In the genomic region with DNA sequence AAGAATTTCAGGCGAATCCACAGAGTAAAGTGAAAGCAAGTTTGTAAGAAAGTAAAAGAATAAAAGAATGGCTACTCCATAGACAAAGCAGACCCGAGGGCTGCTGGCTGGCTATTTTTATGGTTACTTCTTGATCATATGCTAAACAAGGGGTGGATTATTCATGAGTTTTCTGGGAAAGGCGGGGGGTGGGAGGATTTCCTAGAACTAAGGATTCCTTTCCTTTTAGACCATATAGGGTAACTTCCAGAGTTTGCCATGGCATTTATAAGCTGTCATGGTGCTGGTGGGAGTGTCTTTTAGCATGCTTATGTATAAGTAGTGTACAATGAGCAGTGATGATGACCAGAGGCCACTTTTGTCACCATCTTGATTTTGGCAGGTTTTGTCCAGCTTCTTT, we compare ENCODE assay signal across 17 cellular contexts. TPM values are rescaled to one million over a fixed set of nuclear protein-coding genes. Genes with fewer than 3 reads are reported as not detected.
A peak's percentile ranks its signal among the peaks of the same experiment; 100 is the strongest.
DNase-seq lines count a peak whose midpoint lies in the region; ATAC-seq and TF ChIP-seq lines count a peak whose summit lies in the region.
"Had no signal": no experiment of that assay in that cellular context is flagged by ENCODE, and none has a peak within 500 bp of the region (broad histone marks: within the 10 kb centered on the region; RNA-seq: fewer than 3 reads in every experiment).

No MANE protein-coding gene starts in this region.

- no peak overlapping the region for H3K4me3 Mint-ChIP-seq in activated T-helper 1 cell treated with anti-CD3 and anti-CD28 coated beads, Interleukin-12 subunit alpha, Interleukin-12 subunit beta, Interleukin-2, Interleukin-4 antibody, amounts not matched to agents 30 ng/mL and 10 ng/mL and 1 ng/mL, durations not matched to agents 14 hours and 24 hours and 36 hours
- no peak overlapping the region for H3K4me3 Mint-ChIP-seq in activated CD8-positive, alpha-beta T cell treated with anti-CD3 and anti-CD28 coated beads for 36 hours
- H3K4me3 Mint-ChIP-seq: CD8-positive, alpha-beta T cell; central memory CD8-positive, alpha-beta T cell; natural killer cell treated with Interleukin-12 subunit alpha and Interleukin-12 subunit beta and Interleukin-15 and Interleukin-18, amount 100 ng/mL, for 72 hours had no signal

- no peak overlapping the region for H3K27ac Mint-ChIP-seq in activated T-helper 1 cell treated with anti-CD3 and anti-CD28 coated beads, Interleukin-12 subunit alpha, Interleukin-12 subunit beta, Interleukin-2, Interleukin-4 antibody, amounts not matched to agents 30 ng/mL and 10 ng/mL and 1 ng/mL, durations not matched to agents 14 hours and 24 hours and 36 hours
- H3K27ac Mint-ChIP-seq in activated CD8-positive, alpha-beta T cell treated with anti-CD3 and anti-CD28 coated beads for 36 hours: no peak overlapping the region
- H3K27ac Mint-ChIP-seq: CD8-positive, alpha-beta T cell; natural killer cell treated with Interleukin-12 subunit alpha and Interleukin-12 subunit beta and Interleukin-15 and Interleukin-18, amount 100 ng/mL, for 72 hours had no signal

- H3K27me3 ChIP-seq in ascending aorta: no peaks in the 10 kb centered on the region
- H3K27me3 ChIP-seq: right atrium auricular region had no signal

- intact Hi-C loops in ascending aorta (cut with DNase I): loop anchor here (10.0 kb wide), 1 partner anchor 472 kb away; a partner anchor contains a TSS
- intact Hi-C loops in activated T-helper 1 cell treated with anti-CD3 and anti-CD28 coated beads, Interleukin-12 subunit alpha, Interleukin-12 subunit beta, Interleukin-2, Interleukin-4 antibody, amounts not matched to agents 30 ng/mL and 10 ng/mL and 1 ng/mL, durations not matched to agents 14 hours and 24 hours and 36 hours (cut with micrococcal nuclease): no loop called here
- intact Hi-C loops in activated CD8-positive, alpha-beta T cell treated with anti-CD3 and anti-CD28 coated beads for 36 hours (cut with micrococcal nuclease): loop anchor here (5.0 kb wide), 1 partner anchor 145 kb away; a partner anchor contains a TSS

- TF ChIP-seq CTCF in ascending aorta (IDR thresholded peaks at IDR 0.05): no peak
- TF ChIP-seq CTCF in fibroblast of the aortic adventitia (IDR thresholded peaks at IDR 0.05; ENCODE audit: insufficient read depth, low read length): no peak
- no peak for TF ChIP-seq CTCF in GM13976 (IDR thresholded peaks at IDR 0.05; ENCODE audit: borderline replicate concordance, control extremely low read depth, extremely low read depth, insufficient read depth, missing control alignments)
- TF ChIP-seq CTCF in activated CD8-positive, alpha-beta T cell treated with anti-CD3 and anti-CD28 coated beads for 36 hours (IDR thresholded peaks at IDR 0.05): no peak

- DNase-seq in HT1080 (ENCODE audit: low read depth) (peak; percentile 47), ascending aorta (ENCODE audit: low spot score in 2 of 2) (peak in 1 of 2 donors; percentile 62), fibroblast of the aortic adventitia (ENCODE audit: low read depth) (peak; percentile 74), GM13976 (ENCODE audit: low spot score) (no peak)
- no peak for DNase-seq in activated T-helper 1 cell treated with anti-CD3 and anti-CD28 coated beads, Interleukin-12 subunit alpha, Interleukin-12 subunit beta, Interleukin-2, Interleukin-4 antibody, amounts not matched to agents 30 ng/mL and 10 ng/mL and 1 ng/mL, durations not matched to agents 14 hours and 24 hours and 36 hours (ENCODE audit: low spot score)
- DNase-seq in activated CD4-positive, alpha-beta T cell treated with anti-CD3 and anti-CD28 coated beads, Interleukin-2, amount 50 U/mL, for 4 hours: no peak
- no peak for DNase-seq in activated CD8-positive, alpha-beta T cell treated with anti-CD3 and anti-CD28 coated beads for 36 hours
- DNase-seq: activated naive CD4-positive, alpha-beta T cell treated with Interleukin-2 at 50 U/mL for 16 hours; CD8-positive, alpha-beta T cell; lower lobe of right lung; NCI-H1436; stimulated activated CD4-positive, alpha-beta T cell treated with anti-CD3 and anti-CD28 coated beads, Interleukin-2, amount 100 ng/mL, for 24 hours; WERI-Rb-1 had no signal

- in situ Hi-C loops in GM13976 (cut with MboI; ENCODE audit: low sequenced_read_pairs, unreplicated experiment): no loop called here

- POLR2A ChIA-PET in activated CD8-positive, alpha-beta T cell treated with anti-CD3 and anti-CD28 coated beads for 36 hours (lab: Charles Lee): no interaction called here

- H3K27ac ChIP-seq in ascending aorta: peak overlapping the region; percentile 87 to 88
- H3K27ac ChIP-seq: lower lobe of right lung, right atrium auricular region, tibial nerve, WERI-Rb-1 had no signal

- no peaks in the 10 kb centered on the region for H3K9me3 Mint-ChIP-seq in activated T-helper 1 cell treated with anti-CD3 and anti-CD28 coated beads, Interleukin-12 subunit alpha, Interleukin-12 subunit beta, Interleukin-2, Interleukin-4 antibody, amounts not matched to agents 30 ng/mL and 10 ng/mL and 1 ng/mL, durations not matched to agents 14 hours and 24 hours and 36 hours
- peaks cover 2% of the 10 kb centered on the region for H3K9me3 Mint-ChIP-seq in activated CD8-positive, alpha-beta T cell treated with anti-CD3 and anti-CD28 coated beads for 36 hours
- H3K9me3 Mint-ChIP-seq: CD8-positive, alpha-beta T cell; central memory CD8-positive, alpha-beta T cell; natural killer cell treated with Interleukin-12 subunit alpha and Interleukin-12 subunit beta and Interleukin-15 and Interleukin-18, amount 100 ng/mL, for 72 hours had no signal

- CTCF ChIA-PET in activated CD8-positive, alpha-beta T cell treated with anti-CD3 and anti-CD28 coated beads for 36 hours (lab: Charles Lee): interaction anchor here (0.9 kb wide), 1 partner anchor 146 kb away, joined by 3 read pairs; no protein-coding TSS in a partner anchor

- no peaks in the 10 kb centered on the region for H3K9me3 ChIP-seq in ascending aorta
- H3K9me3 ChIP-seq: lower lobe of right lung, right atrium auricular region, tibial nerve had no signal

- peaks cover 6% of the 10 kb centered on the region for H3K4me1 Mint-ChIP-seq in activated T-helper 1 cell treated with anti-CD3 and anti-CD28 coated beads, Interleukin-12 subunit alpha, Interleukin-12 subunit beta, Interleukin-2, Interleukin-4 antibody, amounts not matched to agents 30 ng/mL and 10 ng/mL and 1 ng/mL, durations not matched to agents 14 hours and 24 hours and 36 hours (ENCODE audit: low read depth)
- peaks cover 3% of the 10 kb centered on the region for H3K4me1 Mint-ChIP-seq in activated CD8-positive, alpha-beta T cell treated with anti-CD3 and anti-CD28 coated beads for 36 hours (ENCODE audit: low read depth)
- H3K4me1 Mint-ChIP-seq: central memory CD8-positive, alpha-beta T cell had no signal

- H3K36me3 Mint-ChIP-seq in activated T-helper 1 cell treated with anti-CD3 and anti-CD28 coated beads, Interleukin-12 subunit alpha, Interleukin-12 subunit beta, Interleukin-2, Interleukin-4 antibody, amounts not matched to agents 30 ng/mL and 10 ng/mL and 1 ng/mL, durations not matched to agents 14 hours and 24 hours and 36 hours (ENCODE audit: low read depth): no peaks in the 10 kb centered on the region
- H3K36me3 Mint-ChIP-seq in activated CD8-positive, alpha-beta T cell treated with anti-CD3 and anti-CD28 coated beads for 36 hours (ENCODE audit: low read depth): no peaks in the 10 kb centered on the region
- H3K36me3 Mint-ChIP-seq: CD8-positive, alpha-beta T cell; natural killer cell treated with Interleukin-12 subunit alpha and Interleukin-12 subunit beta and Interleukin-15 and Interleukin-18, amount 100 ng/mL, for 72 hours had no signal

- H3K27me3 Mint-ChIP-seq in activated T-helper 1 cell treated with anti-CD3 and anti-CD28 coated beads, Interleukin-12 subunit alpha, Interleukin-12 subunit beta, Interleukin-2, Interleukin-4 antibody, amounts not matched to agents 30 ng/mL and 10 ng/mL and 1 ng/mL, durations not matched to agents 14 hours and 24 hours and 36 hours (ENCODE audit: insufficient read depth): peaks cover 1% of the 10 kb centered on the region
- peaks cover 17% of the 10 kb centered on the region for H3K27me3 Mint-ChIP-seq in activated CD8-positive, alpha-beta T cell treated with anti-CD3 and anti-CD28 coated beads for 36 hours

- peaks cover 6 to 30% of the 10 kb centered on the region in 2 donors for H3K4me1 ChIP-seq in ascending aorta

- no peaks in the 10 kb centered on the region for H3K36me3 ChIP-seq in ascending aorta
- H3K36me3 ChIP-seq: lower lobe of right lung, right atrium auricular region, tibial nerve, WERI-Rb-1 had no signal

- no peak overlapping the region for H3K4me3 ChIP-seq in ascending aorta
- no peak overlapping the region for H3K4me3 ChIP-seq in fibroblast of the aortic adventitia (ENCODE audit: low read depth, low read length)
- H3K4me3 ChIP-seq: lower lobe of right lung, right atrium auricular region, tibial nerve had no signal

- no peak for ATAC-seq in activated CD8-positive, alpha-beta T cell treated with anti-CD3 and anti-CD28 coated beads for 36 hours
- ATAC-seq: CD8-positive, alpha-beta T cell; lower lobe of right lung; natural killer cell treated with Interleukin-12 subunit alpha and Interleukin-12 subunit beta and Interleukin-15 and Interleukin-18, amount 100 ng/mL, for 72 hours had no signal

RNA-seq across cellular contexts. Expression of a gene that starts 59.8 kb away (rescaled TPM):
- total RNA-seq in HT1080 (2014; rRNA removed; shearing (Covaris generic)): 5.8 and 7.9 TPM in 2 replicates
- polyA plus RNA-seq in HT1080 (2015; cell fraction: cytosol; rRNA removed): 5.5 and 6.6 TPM in 2 replicates
- polyA plus RNA-seq in HT1080 (2015; cell fraction: nucleus; rRNA removed): 20.6 and 25.5 TPM in 2 replicates
- total RNA-seq in ascending aorta: 1.8 TPM
- total RNA-seq in fibroblast of the aortic adventitia (ENCODE audit: low replicate concordance): 2.5 and 14.7 TPM in 2 replicates
- total RNA-seq in activated T-helper 1 cell treated with anti-CD3 and anti-CD28 coated beads, Interleukin-12 subunit alpha, Interleukin-12 subunit beta, Interleukin-2, Interleukin-4 antibody, amounts not matched to agents 30 ng/mL and 10 ng/mL and 1 ng/mL, durations not matched to agents 14 hours and 24 hours and 36 hours: 0.17 TPM in 1 of 2 replicates, not detected in the other
- not detected for total RNA-seq in activated CD8-positive, alpha-beta T cell treated with anti-CD3 and anti-CD28 coated beads for 36 hours
- total RNA-seq: CD8-positive, alpha-beta T cell; natural killer cell treated with Interleukin-12 subunit alpha and Interleukin-12 subunit beta and Interleukin-15 and Interleukin-18, amount 100 ng/mL, for 72 hours had no signal

Comparison
In these comparisons a context has a peak if more than half of its experiments do, and no peak if none do; other contexts are left out.
1. DNase-seq: peak in HT1080 (single experiment) and fibroblast of the aortic adventitia (single experiment); none in GM13976 (single experiment), activated T-helper 1 cell treated with anti-CD3 and anti-CD28 coated beads, Interleukin-12 subunit alpha, Interleukin-12 subunit beta, Interleukin-2, Interleukin-4 antibody, amounts not matched to agents 30 ng/mL and 10 ng/mL and 1 ng/mL, durations not matched to agents 14 hours and 24 hours and 36 hours (single experiment), activated CD4-positive, alpha-beta T cell treated with anti-CD3 and anti-CD28 coated beads, Interleukin-2, amount 50 U/mL, for 4 hours (0 of 2) and activated CD8-positive, alpha-beta T cell treated with anti-CD3 and anti-CD28 coated beads for 36 hours (single experiment).